17 cellular contexts compared by ENCODE assay signal in the genomic region with DNA sequence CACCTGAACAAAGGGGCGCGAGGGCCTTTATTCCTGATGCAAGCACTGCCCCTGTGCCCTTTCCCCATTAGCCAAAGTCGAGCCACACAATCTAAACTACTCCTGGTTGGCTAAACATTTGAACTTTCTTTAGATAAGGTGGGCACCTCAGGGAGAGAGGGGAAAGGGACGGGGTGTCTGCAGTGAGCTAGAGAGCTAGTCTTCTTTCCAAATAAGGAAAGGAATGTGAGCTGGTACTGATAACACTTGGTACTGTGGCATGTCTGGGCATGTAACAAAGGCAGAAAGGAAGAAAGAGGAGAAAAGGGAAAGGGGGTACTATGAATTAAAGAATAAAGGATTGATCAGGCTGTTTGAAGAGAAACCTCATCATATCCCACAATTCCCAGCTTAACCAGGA.
A peak's percentile ranks its signal among the peaks of the same experiment; 100 is the strongest.
DNase-seq lines count a peak whose midpoint lies in the region; ATAC-seq and TF ChIP-seq lines count a peak whose summit lies in the region.
"Had no signal": no experiment of that assay in that cellular context is flagged by ENCODE, and none has a peak within 500 bp of the region (broad histone marks: within the 10 kb centered on the region; RNA-seq: fewer than 3 reads in every experiment).

No MANE protein-coding gene starts in this region.

- peak overlapping the region; percentile 69 for H2BK12ac ChIP-seq in H9 (ENCODE audit: insufficient read length, low read depth, low read length)

- CTCF ChIA-PET in CD8-positive, alpha-beta T cell (lab: Charles Lee) = no interaction called here

- H3T11ph ChIP-seq in H9 (ENCODE audit: low read length) = peak overlapping the region; percentile 100

- H3K4me3 Mint-ChIP-seq in H9 = no peak overlapping the region
- H3K4me3 Mint-ChIP-seq in neural progenitor cell = no peak overlapping the region
- no peak overlapping the region for H3K4me3 Mint-ChIP-seq in CD8-positive, alpha-beta T cell
- H3K4me3 Mint-ChIP-seq: activated naive CD8-positive, alpha-beta T cell had no signal

- no peaks in the 10 kb centered on the region for H3F3A ChIP-seq in neural progenitor cell (ENCODE audit: low read depth)

- no peak overlapping the region for H2AK5ac ChIP-seq in H9 (ENCODE audit: insufficient read length, low read length)

- no peak overlapping the region for H3K4me2 ChIP-seq in H9 (ENCODE audit: insufficient read depth, insufficient read length, low read length)
- H3K4me2 ChIP-seq in neural progenitor cell = peak overlapping the region; percentile 30

- no peak overlapping the region for H3K4me3 ChIP-seq in epithelial cell of esophagus (ENCODE audit: low read length)
- H3K4me3 ChIP-seq in neural progenitor cell = no peak overlapping the region
- no peak overlapping the region for H3K4me3 ChIP-seq in CD8-positive, alpha-beta T cell (ENCODE audit: low read depth, low read length)
- H3K4me3 ChIP-seq: tibial artery had no signal

- no peaks in the 10 kb centered on the region for H3K9me3 ChIP-seq in H9 (ENCODE audit: control insufficient read depth, low read depth, low read length)
- H3K9me3 ChIP-seq in neural progenitor cell (ENCODE audit: low read depth) = no peaks in the 10 kb centered on the region
- no peaks in the 10 kb centered on the region for H3K9me3 ChIP-seq in CD8-positive, alpha-beta T cell (ENCODE audit: low read length)
- H3K9me3 ChIP-seq: tibial artery had no signal

- no peak overlapping the region for H3K23ac ChIP-seq in H9 (ENCODE audit: insufficient read length, low read depth, low read length)

- H2BK20ac ChIP-seq in H9 (ENCODE audit: low read depth, low read length, poor library complexity, severe bottlenecking) = peak overlapping the region; percentile 76

- H4K8ac ChIP-seq in H9 (replicated peaks; ENCODE audit: insufficient read length, low read depth, low read length) = no peak overlapping the region

- TF ChIP-seq CTCF in H9 (conservative IDR thresholded peaks at IDR 0.05) (no peak), epithelial cell of esophagus (IDR thresholded peaks at IDR 0.05; ENCODE audit: insufficient read depth, low read depth, low read length, missing control alignments) (no peak), neural progenitor cell (IDR thresholded peaks at IDR 0.05) (no peak)
- TF ChIP-seq CTCF in CD8-positive, alpha-beta T cell (IDR thresholded peaks at IDR 0.05) = no peak

- no peak overlapping the region for H3K9ac ChIP-seq in H9 (ENCODE audit: extremely low read depth, insufficient read length, low read length)
- no peak overlapping the region for H3K9ac ChIP-seq in neural progenitor cell

- H3K23me2 ChIP-seq in H9 (ENCODE audit: insufficient read length, low read depth, low read length, poor library complexity, severe bottlenecking) = no peaks in the 10 kb centered on the region

- H3K14ac ChIP-seq in H9 (ENCODE audit: insufficient read depth, low read length) = peak overlapping the region; percentile 93; the same call in 1 of the 2 replicates

- H3K4me1 Mint-ChIP-seq in H9 = peaks cover 33 to 50% of the 10 kb centered on the region in 2 experiments
- no peaks in the 10 kb centered on the region for H3K4me1 Mint-ChIP-seq in neural progenitor cell
- H3K4me1 Mint-ChIP-seq in CD8-positive, alpha-beta T cell (ENCODE audit: low read depth) = no peaks in the 10 kb centered on the region

- peak overlapping the region; percentile 83; the same call in 1 of the 2 replicates for H3K4ac ChIP-seq in H9 (ENCODE audit: low read depth, low read length)

- H3K4me1 ChIP-seq in H9 (ENCODE audit: insufficient read depth, low read length) = peaks cover 11% of the 10 kb centered on the region
- H3K4me1 ChIP-seq in neural progenitor cell = peaks cover 25% of the 10 kb centered on the region
- no peaks in the 10 kb centered on the region for H3K4me1 ChIP-seq in CD8-positive, alpha-beta T cell (ENCODE audit: insufficient read depth, low read length)
- H3K4me1 ChIP-seq: tibial artery had no signal

- H3K79me1 ChIP-seq in H9 (ENCODE audit: insufficient read depth, low read depth, low read length, poor library complexity, severe bottlenecking) = no peaks in the 10 kb centered on the region

- no peak overlapping the region for H4K91ac ChIP-seq in H9 (ENCODE audit: insufficient read length, low read depth, low read length)

- H3K36me3 Mint-ChIP-seq in H9 (ENCODE audit: insufficient read depth in 1 of 3, low read depth in 3 of 3) = no peaks in the 10 kb centered on the region
- no peaks in the 10 kb centered on the region for H3K36me3 Mint-ChIP-seq in neural progenitor cell
- H3K36me3 Mint-ChIP-seq in CD8-positive, alpha-beta T cell = no peaks in the 10 kb centered on the region
- H3K36me3 Mint-ChIP-seq: activated naive CD8-positive, alpha-beta T cell had no signal

- H3K18ac ChIP-seq in H9 (ENCODE audit: insufficient read length, low read depth, low read length) = peak overlapping the region; percentile 95

- no peak overlapping the region for H2BK15ac ChIP-seq in H9 (ENCODE audit: low read depth, low read length)

- H3K27me3 ChIP-seq in H9 (ENCODE audit: insufficient read depth, low read length) (no peaks in the 10 kb centered on the region), neural progenitor cell (no peaks in the 10 kb centered on the region)
- no peaks in the 10 kb centered on the region for H3K27me3 ChIP-seq in CD8-positive, alpha-beta T cell (ENCODE audit: insufficient read depth, low read length)

- peak overlapping the region; percentile 95 for H2BK120ac ChIP-seq in H9 (ENCODE audit: low read depth, low read length, poor library complexity, severe bottlenecking)

- H3K27ac Mint-ChIP-seq in H9 (peak overlapping the region; percentile 61 to 98 (median 86); a peak in 5 of 7 replicates), neural progenitor cell (peak overlapping the region; percentile 0)
- H3K27ac Mint-ChIP-seq in CD8-positive, alpha-beta T cell = no peak overlapping the region
- H3K27ac Mint-ChIP-seq: activated naive CD8-positive, alpha-beta T cell had no signal

- H4K20me1 ChIP-seq in H9 (ENCODE audit: control insufficient read depth, insufficient read depth, insufficient read length) (no peaks in the 10 kb centered on the region), neural progenitor cell (ENCODE audit: low read depth) (no peaks in the 10 kb centered on the region)

- DNase-seq in H9 (peak; percentile 48), NCI-H1105 (lab: John Stamatoyannopoulos, UW) (peak; percentile 2), epithelial cell of esophagus (ENCODE audit: low read depth) (peak; percentile 40), neural progenitor cell (ENCODE audit: low spot score) (peak; percentile 7), UCSD-AML1 (lab: John Stamatoyannopoulos, UW; ENCODE audit: unreplicated experiment) (no peak)
- DNase-seq in CD8-positive, alpha-beta T cell = no peak
- DNase-seq: central memory CD4-positive, alpha-beta T cell; head of caudate nucleus; left cardiac atrium; NCI-H1092; NCI-H774; RPMI8226; stimulated activated CD4-positive, alpha-beta T cell treated with anti-CD3 and anti-CD28 coated beads, Interleukin-2, amount 100 ng/mL, for 24 hours; stimulated activated CD8-positive, alpha-beta memory T cell treated with anti-CD3 and anti-CD28 coated beads, Interleukin-4, amount 100 ng/mL, for 48 hours; tibial artery had no signal

- H2AFZ ChIP-seq in H9 (ENCODE audit: low read length) = no peak overlapping the region
- peak overlapping the region; percentile 76 for H2AFZ ChIP-seq in neural progenitor cell (replicated peaks)

- H3K9me3 Mint-ChIP-seq in H9 = no peaks in the 10 kb centered on the region
- H3K9me3 Mint-ChIP-seq in neural progenitor cell = no peaks in the 10 kb centered on the region
- no peaks in the 10 kb centered on the region for H3K9me3 Mint-ChIP-seq in CD8-positive, alpha-beta T cell

- H3K27ac ChIP-seq in H9 (ENCODE audit: insufficient read length, low read depth, low read length) = no peak overlapping the region
- H3K27ac ChIP-seq in neural progenitor cell = no peak overlapping the region
- H3K27ac ChIP-seq in CD8-positive, alpha-beta T cell (ENCODE audit: low read depth, low read length) = no peak overlapping the region
- H3K27ac ChIP-seq: tibial artery had no signal

- POLR2A ChIA-PET in CD8-positive, alpha-beta T cell (lab: Charles Lee) = interaction anchor here (1.5 kb wide), 1 partner anchor 52 kb away, joined by 3 read pairs; no protein-coding TSS in a partner anchor

- no peak for ATAC-seq in GM21576 (IDR thresholded peaks at IDR 0.05; ENCODE audit: unreplicated experiment)
- ATAC-seq in CD8-positive, alpha-beta T cell = no peak
- ATAC-seq: left cardiac atrium had no signal

- no peak overlapping the region for H3K56ac ChIP-seq in H9 (ENCODE audit: insufficient read length, low read depth, low read length)

- no CpG with 5 or more reads among the region's 4 CpGs for WGBS in H9 (ENCODE audit: extremely low coverage, insufficient read length, low lambda C conversion rate)

- no peaks in the 10 kb centered on the region for H3K36me3 ChIP-seq in neural progenitor cell
- H3K36me3 ChIP-seq in CD8-positive, alpha-beta T cell (ENCODE audit: insufficient read depth, low read length) = no peaks in the 10 kb centered on the region
- H3K36me3 ChIP-seq: tibial artery had no signal

- no peak overlapping the region for H2BK5ac ChIP-seq in H9 (ENCODE audit: insufficient read length, low read length)

- H3K79me2 ChIP-seq in H9 (ENCODE audit: insufficient read depth, low read length) (no peaks in the 10 kb centered on the region), neural progenitor cell (ENCODE audit: low read depth) (no peaks in the 10 kb centered on the region)

- intact Hi-C loops in CD8-positive, alpha-beta T cell (cut with DNase I, micrococcal nuclease) = no loop called here

- no peak overlapping the region for H4K5ac ChIP-seq in H9 (ENCODE audit: insufficient read length, low read depth, low read length)

- no peaks in the 10 kb centered on the region; the same call in 1 of the 2 replicates for H3K27me3 Mint-ChIP-seq in H9 (ENCODE audit: low read depth)
- peaks cover 2% of the 10 kb centered on the region for H3K27me3 Mint-ChIP-seq in neural progenitor cell (ENCODE audit: insufficient read depth, low read depth)
- H3K27me3 Mint-ChIP-seq in CD8-positive, alpha-beta T cell (ENCODE audit: low read depth) = peaks cover 8% of the 10 kb centered on the region

Comparison
In these comparisons a context has a peak if more than half of its experiments do, and no peak if none do; other contexts are left out.
1. DNase-seq: peak in H9 (single experiment), NCI-H1105 (single experiment), epithelial cell of esophagus (single experiment) and neural progenitor cell (single experiment); none in CD8-positive, alpha-beta T cell (0 of 7) and UCSD-AML1 (single experiment).